15 cellular contexts compared by ENCODE assay signal in the genomic region with DNA sequence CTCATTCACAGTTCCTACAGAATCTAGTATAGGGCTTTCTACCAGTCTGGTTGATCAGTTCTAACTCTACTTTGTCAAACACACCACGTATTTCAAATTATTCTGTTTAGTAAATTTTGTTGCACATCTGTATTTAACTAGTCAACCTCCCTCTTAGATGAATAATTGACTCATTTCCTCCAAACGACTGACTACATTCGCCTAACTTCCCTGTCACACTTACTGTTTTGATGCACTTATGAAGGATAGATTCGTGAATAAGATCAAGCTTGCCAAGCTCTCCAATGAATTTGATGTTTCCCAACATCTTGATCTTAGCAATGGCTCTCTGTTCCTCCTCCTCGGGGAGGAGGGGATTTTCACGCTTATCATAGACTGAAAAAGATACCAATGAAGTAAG. TPM values are rescaled to one million over a fixed set of nuclear protein-coding genes. Genes with fewer than 3 reads are reported as not detected.
DNase-seq lines count a peak whose midpoint lies in the region; ATAC-seq and TF ChIP-seq lines count a peak whose summit lies in the region.
"Had no signal": no experiment of that assay in that cellular context is flagged by ENCODE, and none has a peak within 500 bp of the region (broad histone marks: within the 10 kb centered on the region; RNA-seq: fewer than 3 reads in every experiment).

No MANE protein-coding gene starts in this region.

- peaks cover 63 to 84% (median 83%) of the 10 kb centered on the region in 5 donors for H3K36me3 ChIP-seq in subcutaneous abdominal adipose tissue (ENCODE audit: control insufficient read depth in 5 of 5, insufficient read depth in 5 of 5, low read length in 5 of 5)

- no peaks in the 10 kb centered on the region for H3K27me3 Mint-ChIP-seq in activated naive CD4-positive, alpha-beta T cell treated with anti-CD3 and anti-CD28 coated beads, Interleukin-2, amount 50 U/mL, for 24 hours
- H3K27me3 Mint-ChIP-seq in T-cell (no peaks in the 10 kb centered on the region), glutamatergic neuron (ENCODE audit: unreplicated experiment) (peaks cover 15% of the 10 kb centered on the region)
- H3K27me3 Mint-ChIP-seq: central memory CD8-positive, alpha-beta T cell had no signal

- ATAC-seq in T-cell (replicated peaks in 1 of 4) (no peak), GM18517 (IDR thresholded peaks at IDR 0.05; ENCODE audit: unreplicated experiment) (no peak)
- ATAC-seq: mucosa of descending colon had no signal

- peak overlapping the region; percentile 81 for H3K27ac Mint-ChIP-seq in activated naive CD4-positive, alpha-beta T cell treated with anti-CD3 and anti-CD28 coated beads, Interleukin-2, amount 50 U/mL, for 24 hours
- H3K27ac Mint-ChIP-seq in T-cell: peak overlapping the region; percentile 25 to 29
- H3K27ac Mint-ChIP-seq in glutamatergic neuron (ENCODE audit: unreplicated experiment): no peak overlapping the region

- no peaks in the 10 kb centered on the region for H3K9me3 Mint-ChIP-seq in activated naive CD4-positive, alpha-beta T cell treated with anti-CD3 and anti-CD28 coated beads, Interleukin-2, amount 50 U/mL, for 24 hours
- no peaks in the 10 kb centered on the region for H3K9me3 Mint-ChIP-seq in T-cell
- H3K9me3 Mint-ChIP-seq in glutamatergic neuron (ENCODE audit: unreplicated experiment): peaks cover 19% of the 10 kb centered on the region
- H3K9me3 Mint-ChIP-seq: central memory CD8-positive, alpha-beta T cell had no signal

- CTCF ChIA-PET in T-cell (lab: Charles Lee): interaction anchor here (1.0 to 2.9 kb wide), 5 partner anchors 11 to 345 kb away, joined by 3 to 22 read pairs (median 4); no protein-coding TSS in a partner anchor

- H3K9ac ChIP-seq in subcutaneous abdominal adipose tissue (ENCODE audit: low read length in 5 of 5): no peak overlapping the region

- POLR2A ChIA-PET in T-cell (lab: Charles Lee): interaction anchor here (0.5 to 1.9 kb wide), 8 partner anchors 11 to 353 kb away, joined by 3 to 8 read pairs (median 4); a partner anchor contains a TSS

- peaks cover 78% of the 10 kb centered on the region for H3K4me1 Mint-ChIP-seq in activated naive CD4-positive, alpha-beta T cell treated with anti-CD3 and anti-CD28 coated beads, Interleukin-2, amount 50 U/mL, for 24 hours
- H3K4me1 Mint-ChIP-seq in T-cell (peaks cover 79 to 85% (median 85%) of the 10 kb centered on the region in 3 donors), glutamatergic neuron (ENCODE audit: low read depth, unreplicated experiment) (peaks cover 20% of the 10 kb centered on the region)

- H3K27ac ChIP-seq in subcutaneous abdominal adipose tissue (ENCODE audit: low read depth, low read length): peak overlapping the region; percentile 15
- H3K27ac ChIP-seq: adrenal gland had no signal

- TF ChIP-seq CTCF in glutamatergic neuron (IDR thresholded peaks at IDR 0.05; ENCODE audit: partially characterized antibody, unreplicated experiment): no peak

- no peaks in the 10 kb centered on the region for H3K27me3 ChIP-seq in subcutaneous abdominal adipose tissue (ENCODE audit: control insufficient read depth in 5 of 5, insufficient read depth in 4 of 5, low read length in 5 of 5)
- H3K27me3 ChIP-seq: adrenal gland had no signal

- H3K4me3 Mint-ChIP-seq in activated naive CD4-positive, alpha-beta T cell treated with anti-CD3 and anti-CD28 coated beads, Interleukin-2, amount 50 U/mL, for 24 hours: peak overlapping the region; percentile 27
- H3K4me3 Mint-ChIP-seq in T-cell (peak overlapping the region in 2 of 3 donors; percentile 2 to 91), glutamatergic neuron (ENCODE audit: unreplicated experiment) (peak overlapping the region; percentile 13)
- H3K4me3 Mint-ChIP-seq: central memory CD8-positive, alpha-beta T cell had no signal

- DNase-seq in activated naive CD4-positive, alpha-beta T cell treated with anti-CD3 and anti-CD28 coated beads, Interleukin-2, amount 50 U/mL, for 16 hours: no peak
- DNase-seq in T-cell: no peak
- no peak for DNase-seq in glutamatergic neuron
- no peak for DNase-seq in GOT3 (lab: John Stamatoyannopoulos, UW)
- no peak for DNase-seq in middle frontal gyrus (ENCODE audit: extremely low spot score, low spot score)
- DNase-seq: activated CD8-positive, alpha-beta memory T cell treated with anti-CD3 and anti-CD28 coated beads, Interleukin-2, amount 50 U/mL, for 48 hours; adrenal gland; effector CD8-positive, alpha-beta T cell; HCEC 1CT; mucosa of descending colon; stimulated activated naive CD4-positive, alpha-beta T cell had no signal

- H3K9me3 ChIP-seq in subcutaneous abdominal adipose tissue (ENCODE audit: control insufficient read depth in 5 of 5, low read length in 5 of 5): no peaks in the 10 kb centered on the region
- H3K9me3 ChIP-seq: adrenal gland, mucosa of descending colon had no signal

- H3K36me3 Mint-ChIP-seq in activated naive CD4-positive, alpha-beta T cell treated with anti-CD3 and anti-CD28 coated beads, Interleukin-2, amount 50 U/mL, for 24 hours: peaks cover 56% of the 10 kb centered on the region
- H3K36me3 Mint-ChIP-seq in T-cell (peaks cover 83% of the 10 kb centered on the region), glutamatergic neuron (ENCODE audit: unreplicated experiment) (peaks cover 21% of the 10 kb centered on the region)

- no peak overlapping the region for H3K4me3 ChIP-seq in subcutaneous abdominal adipose tissue (ENCODE audit: low read depth in 1 of 5, low read length in 5 of 5)
- H3K4me3 ChIP-seq: adrenal gland, mucosa of descending colon had no signal

- peaks cover 4 to 29% (median 27%) of the 10 kb centered on the region in 5 donors for H3K4me1 ChIP-seq in subcutaneous abdominal adipose tissue (ENCODE audit: control insufficient read depth in 5 of 5, insufficient read depth in 5 of 5, low read length in 5 of 5)

RNA-seq across cellular contexts. Expression of a gene that starts 5.0 kb away (rescaled TPM):
- 1,000 to 10,000 TPM in 1 of 5 donors, 100 to 1,000 TPM in 4; 575 to 1,022 (median 643) TPM for total RNA-seq in T-cell
- total RNA-seq in glutamatergic neuron (ENCODE audit: unreplicated experiment): 1,663 TPM

RNA-seq across cellular contexts. Expression of a gene that starts 52.6 kb away (rescaled TPM):
- total RNA-seq in T-cell (10 to 100 TPM; 26.4 to 45.6 (median 42.2) TPM), glutamatergic neuron (ENCODE audit: unreplicated experiment) (32.7 TPM)

RNA-seq across cellular contexts. Expression of a gene that starts 54.2 kb away (rescaled TPM):
- 100 to 1,000 TPM in 3 of 5 donors, 10 to 100 TPM in 2; 70.1 to 112 (median 106) TPM for total RNA-seq in T-cell
- 83.4 TPM for total RNA-seq in glutamatergic neuron (ENCODE audit: unreplicated experiment)
